In genomic region chr3:107988464-107989156, GRCh38 we compare ENCODE assay signal across 9 cellular contexts.
DNase-seq lines count a peak whose midpoint lies in the region; ATAC-seq and TF ChIP-seq lines count a peak whose summit lies in the region.
"Had no signal": no experiment of that assay in that cellular context is flagged by ENCODE, and none has a peak within 500 bp of the region (broad histone marks: within the 10 kb centered on the region; RNA-seq: fewer than 3 reads in every experiment).

No MANE protein-coding gene starts in this region.

- peaks cover 38% of the 10 kb centered on the region for H3K4me1 Mint-ChIP-seq in activated CD8-positive, alpha-beta T cell treated with anti-CD3 and anti-CD28 coated beads, Interleukin-2, amount 10 ng/mL, durations not matched to agents 7 days and 5 days (ENCODE audit: low read depth)
- H3K4me1 Mint-ChIP-seq in activated CD8-positive, alpha-beta T cell treated with anti-CD3 and anti-CD28 coated beads for 36 hours (ENCODE audit: low read depth): peaks cover 23% of the 10 kb centered on the region

- H3K27me3 ChIP-seq in stomach: no peaks in the 10 kb centered on the region

- H3K4me3 ChIP-seq in stomach: no peak overlapping the region

- CTCF ChIA-PET in activated CD8-positive, alpha-beta T cell treated with anti-CD3 and anti-CD28 coated beads, Interleukin-2, amount 10 ng/mL, durations not matched to agents 7 days and 5 days (lab: Charles Lee): interaction anchor here (1.4 kb wide), 1 partner anchor 9 kb away, joined by 4 read pairs; no protein-coding TSS in a partner anchor
- CTCF ChIA-PET in activated CD8-positive, alpha-beta T cell treated with anti-CD3 and anti-CD28 coated beads for 36 hours (lab: Charles Lee): interaction anchor here (1.0 to 1.1 kb wide), 2 partner anchors 61 to 143 kb away, joined by 3 read pairs; no protein-coding TSS in a partner anchor

- peaks cover 2% of the 10 kb centered on the region for H3K36me3 Mint-ChIP-seq in activated CD8-positive, alpha-beta T cell treated with anti-CD3 and anti-CD28 coated beads, Interleukin-2, amount 10 ng/mL, durations not matched to agents 7 days and 5 days (ENCODE audit: low read depth)
- H3K36me3 Mint-ChIP-seq in activated CD8-positive, alpha-beta T cell treated with anti-CD3 and anti-CD28 coated beads for 36 hours (ENCODE audit: low read depth): no peaks in the 10 kb centered on the region

- H3K27ac ChIP-seq in stomach: peak overlapping the region in 4 of 5 donors; percentile 39 to 79 (median 74)

- no peak for ATAC-seq in activated CD8-positive, alpha-beta T cell treated with anti-CD3 and anti-CD28 coated beads, Interleukin-2, amount 10 ng/mL, durations not matched to agents 7 days and 5 days
- ATAC-seq in activated CD8-positive, alpha-beta T cell treated with anti-CD3 and anti-CD28 coated beads for 36 hours: no peak
- peak; percentile 68 for ATAC-seq in SK-N-SH treated with all-trans-retinoic acid at 6 μM for 48 hours

- no peak for TF ChIP-seq EP300 in stomach (IDR thresholded peaks at IDR 0.05)

- POLR2A ChIA-PET in activated CD8-positive, alpha-beta T cell treated with anti-CD3 and anti-CD28 coated beads, Interleukin-2, amount 10 ng/mL, durations not matched to agents 7 days and 5 days (lab: Charles Lee): no interaction called here
- POLR2A ChIA-PET in activated CD8-positive, alpha-beta T cell treated with anti-CD3 and anti-CD28 coated beads for 36 hours (lab: Charles Lee): no interaction called here

- H3K9me3 Mint-ChIP-seq in activated CD8-positive, alpha-beta T cell treated with anti-CD3 and anti-CD28 coated beads, Interleukin-2, amount 10 ng/mL, durations not matched to agents 7 days and 5 days (ENCODE audit: insufficient read depth): no peaks in the 10 kb centered on the region
- no peaks in the 10 kb centered on the region for H3K9me3 Mint-ChIP-seq in activated CD8-positive, alpha-beta T cell treated with anti-CD3 and anti-CD28 coated beads for 36 hours

- intact Hi-C loops in activated CD8-positive, alpha-beta T cell treated with anti-CD3 and anti-CD28 coated beads for 36 hours (cut with micrococcal nuclease): loop anchor here (5.0 kb wide), 1 partner anchor 46 kb away; no protein-coding TSS in a partner anchor
- intact Hi-C loops in stomach (cut with DNase I; ENCODE audit: low total_unique reads): no loop called here

- H3K27me3 Mint-ChIP-seq in activated CD8-positive, alpha-beta T cell treated with anti-CD3 and anti-CD28 coated beads, Interleukin-2, amount 10 ng/mL, durations not matched to agents 7 days and 5 days (ENCODE audit: low read depth): no peaks in the 10 kb centered on the region
- no peaks in the 10 kb centered on the region for H3K27me3 Mint-ChIP-seq in activated CD8-positive, alpha-beta T cell treated with anti-CD3 and anti-CD28 coated beads for 36 hours

- H3K4me1 ChIP-seq in stomach: peaks cover 23 to 44% (median 33%) of the 10 kb centered on the region in 4 donors

- no peak for DNase-seq in activated CD8-positive, alpha-beta T cell treated with anti-CD3 and anti-CD28 coated beads, Interleukin-2, amount 10 ng/mL, durations not matched to agents 7 days and 5 days
- DNase-seq in activated CD8-positive, alpha-beta T cell treated with anti-CD3 and anti-CD28 coated beads for 36 hours: no peak
- DNase-seq in glomerular visceral epithelial cell (ENCODE audit: extremely low spot score): peak; percentile 73
- peak; percentile 52 for DNase-seq in stomach
- no peak for DNase-seq in SHP77 (lab: John Stamatoyannopoulos, UW)
- DNase-seq in NCI-H774 (lab: John Stamatoyannopoulos, UW): no peak
- no peak for DNase-seq in 8988T
- DNase-seq: COR-L47 had no signal

- 44 to 61% (median 54%) methylated on average over 4 to 6 of the region's 6 CpGs for WGBS in stomach, 5 donors

- peak overlapping the region; percentile 27 for H3K4me3 Mint-ChIP-seq in activated CD8-positive, alpha-beta T cell treated with anti-CD3 and anti-CD28 coated beads, Interleukin-2, amount 10 ng/mL, durations not matched to agents 7 days and 5 days
- no peak overlapping the region for H3K4me3 Mint-ChIP-seq in activated CD8-positive, alpha-beta T cell treated with anti-CD3 and anti-CD28 coated beads for 36 hours

- H3K9me3 ChIP-seq in stomach: no peaks in the 10 kb centered on the region

- TF ChIP-seq CTCF in activated CD8-positive, alpha-beta T cell treated with anti-CD3 and anti-CD28 coated beads for 36 hours (IDR thresholded peaks at IDR 0.05): no peak
- no peak for TF ChIP-seq CTCF in stomach (IDR thresholded peaks at IDR 0.05)

- H3K36me3 ChIP-seq in stomach: no peaks in the 10 kb centered on the region

- peak overlapping the region; percentile 54 for H3K27ac Mint-ChIP-seq in activated CD8-positive, alpha-beta T cell treated with anti-CD3 and anti-CD28 coated beads, Interleukin-2, amount 10 ng/mL, durations not matched to agents 7 days and 5 days
- H3K27ac Mint-ChIP-seq in activated CD8-positive, alpha-beta T cell treated with anti-CD3 and anti-CD28 coated beads for 36 hours: no peak overlapping the region

- TF ChIP-seq POLR2A in stomach (IDR thresholded peaks at IDR 0.05): no peak

TF ChIP-seq in SK-N-SH treated with all-trans-retinoic acid at 6 μM for 48 hours, 23 proteins besides CTCF, POLR2A, EP300 and RAD21 (continues in another document):
- TF ChIP-seq CSRNP3 (CRISPR knock-in tag; IDR thresholded peaks at IDR 0.05) (no peak), CREB5 (CRISPR knock-in tag; IDR thresholded peaks at IDR 0.05; ENCODE audit: low read depth) (no peak), CSDC2 (CRISPR knock-in tag; IDR thresholded peaks at IDR 0.05) (no peak), SNAI2 (CRISPR knock-in tag; IDR thresholded peaks at IDR 0.05) (no peak), ZNF8 (CRISPR knock-in tag; IDR thresholded peaks at IDR 0.05) (no peak)
- TF ChIP-seq, protein P1, sequence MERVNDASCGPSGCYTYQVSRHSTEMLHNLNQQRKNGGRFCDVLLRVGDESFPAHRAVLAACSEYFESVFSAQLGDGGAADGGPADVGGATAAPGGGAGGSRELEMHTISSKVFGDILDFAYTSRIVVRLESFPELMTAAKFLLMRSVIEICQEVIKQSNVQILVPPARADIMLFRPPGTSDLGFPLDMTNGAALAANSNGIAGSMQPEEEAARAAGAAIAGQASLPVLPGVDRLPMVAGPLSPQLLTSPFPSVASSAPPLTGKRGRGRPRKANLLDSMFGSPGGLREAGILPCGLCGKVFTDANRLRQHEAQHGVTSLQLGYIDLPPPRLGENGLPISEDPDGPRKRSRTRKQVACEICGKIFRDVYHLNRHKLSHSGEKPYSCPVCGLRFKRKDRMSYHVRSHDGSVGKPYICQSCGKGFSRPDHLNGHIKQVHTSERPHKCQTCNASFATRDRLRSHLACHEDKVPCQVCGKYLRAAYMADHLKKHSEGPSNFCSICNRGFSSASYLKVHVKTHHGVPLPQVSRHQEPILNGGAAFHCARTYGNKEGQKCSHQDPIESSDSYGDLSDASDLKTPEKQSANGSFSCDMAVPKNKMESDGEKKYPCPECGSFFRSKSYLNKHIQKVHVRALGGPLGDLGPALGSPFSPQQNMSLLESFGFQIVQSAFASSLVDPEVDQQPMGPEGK (CRISPR knock-in tag; IDR thresholded peaks at IDR 0.05; ENCODE audit: borderline replicate concordance): no peak
- TF ChIP-seq, protein P2, sequence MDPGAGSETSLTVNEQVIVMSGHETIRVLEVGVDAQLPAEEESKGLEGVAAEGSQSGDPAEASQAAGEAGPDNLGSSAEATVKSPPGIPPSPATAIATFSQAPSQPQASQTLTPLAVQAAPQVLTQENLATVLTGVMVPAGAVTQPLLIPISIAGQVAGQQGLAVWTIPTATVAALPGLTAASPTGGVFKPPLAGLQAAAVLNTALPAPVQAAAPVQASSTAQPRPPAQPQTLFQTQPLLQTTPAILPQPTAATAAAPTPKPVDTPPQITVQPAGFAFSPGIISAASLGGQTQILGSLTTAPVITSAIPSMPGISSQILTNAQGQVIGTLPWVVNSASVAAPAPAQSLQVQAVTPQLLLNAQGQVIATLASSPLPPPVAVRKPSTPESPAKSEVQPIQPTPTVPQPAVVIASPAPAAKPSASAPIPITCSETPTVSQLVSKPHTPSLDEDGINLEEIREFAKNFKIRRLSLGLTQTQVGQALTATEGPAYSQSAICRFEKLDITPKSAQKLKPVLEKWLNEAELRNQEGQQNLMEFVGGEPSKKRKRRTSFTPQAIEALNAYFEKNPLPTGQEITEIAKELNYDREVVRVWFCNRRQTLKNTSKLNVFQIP (CRISPR knock-in tag; IDR thresholded peaks at IDR 0.05; ENCODE audit: borderline replicate concordance, low read depth): no peak

Comparison
In these comparisons a context has a peak if more than half of its experiments do, and no peak if none do; other contexts are left out.
1. DNase-seq: peak in glomerular visceral epithelial cell (single experiment) and stomach (single experiment); none in activated CD8-positive, alpha-beta T cell treated with anti-CD3 and anti-CD28 coated beads, Interleukin-2, amount 10 ng/mL, durations not matched to agents 7 days and 5 days (single experiment), activated CD8-positive, alpha-beta T cell treated with anti-CD3 and anti-CD28 coated beads for 36 hours (single experiment), SHP77 (0 of 2), NCI-H774 (single experiment) and 8988T (single experiment).